In genomic region chr12:95599880-95600279, GRCh38 we compare ENCODE assay signal across 27 cellular contexts. TPM values are rescaled to one million over a fixed set of nuclear protein-coding genes. Genes with fewer than 3 reads are reported as not detected.
"Had no signal": no experiment of that assay in that cellular context is flagged by ENCODE, and none has a peak within 500 bp of the region (broad histone marks: within the 10 kb centered on the region; RNA-seq: fewer than 3 reads in every experiment).

No MANE protein-coding gene starts in this region.

- H3K4me3 ChIP-seq: adrenal gland, breast epithelium, cardiac muscle cell, coronary artery, dorsolateral prefrontal cortex had no signal

- H3K9me3 ChIP-seq: adrenal gland, breast epithelium had no signal

- H3K4me1 ChIP-seq: adrenal gland, breast epithelium had no signal

- H3K27ac ChIP-seq: adrenal gland, breast epithelium, cardiac muscle cell, coronary artery, dorsolateral prefrontal cortex had no signal

- ATAC-seq: activated CD4-positive, alpha-beta T cell treated with anti-CD3 and anti-CD28 coated beads for 36 hours; activated CD8-positive, alpha-beta memory T cell treated with anti-CD3 and anti-CD28 coated beads, Interleukin-2, amount 10 ng/mL, durations not matched to agents 7 days and 5 days; activated CD8-positive, alpha-beta T cell treated with anti-CD3 and anti-CD28 coated beads, Interleukin-2, amount 10 ng/mL, durations not matched to agents 7 days and 5 days; activated naive CD8-positive, alpha-beta T cell treated with anti-CD3 and anti-CD28 coated beads, Interleukin-2, amount 50 U/mL, for 24 hours; esophagus mucosa had no signal

- DNase-seq: activated CD4-positive, alpha-beta memory T cell treated with anti-CD3 and anti-CD28 coated beads for 36 hours; activated CD4-positive, alpha-beta T cell treated with anti-CD3 and anti-CD28 coated beads for 36 hours; activated CD4-positive, alpha-beta T cell treated with anti-CD3 and anti-CD28 coated beads, Interleukin-2, amount 10 ng/mL, durations not matched to agents 24 days and 14 days; activated CD4-positive, CD25-positive, alpha-beta regulatory T cell; activated CD4-positive, CD25-positive, alpha-beta regulatory T cell treated with anti-CD3 and anti-CD28 coated beads, Interleukin-2, amount 50 U/mL, for 72 hours; activated CD8-positive, alpha-beta memory T cell treated with anti-CD3 and anti-CD28 coated beads, Interleukin-2, amount 10 ng/mL, durations not matched to agents 7 days and 5 days; activated CD8-positive, alpha-beta memory T cell treated with anti-CD3 and anti-CD28 coated beads, Interleukin-2, amount 50 U/mL, for 4 hours; activated CD8-positive, alpha-beta T cell treated with anti-CD3 and anti-CD28 coated beads, Interleukin-2, amount 10 ng/mL, durations not matched to agents 7 days and 5 days; activated effector memory CD4-positive, alpha-beta T cell treated with anti-CD3 and anti-CD28 coated beads, Interleukin-2, amount 50 U/mL, for 16 hours; activated naive CD4-positive, alpha-beta T cell treated with anti-CD3 and anti-CD28 coated beads for 36 hours; activated naive CD8-positive, alpha-beta T cell treated with anti-CD3 and anti-CD28 coated beads for 36 hours; activated naive CD8-positive, alpha-beta T cell treated with anti-CD3 and anti-CD28 coated beads, Interleukin-2, amount 50 U/mL, for 24 hours; activated T-cell treated with anti-CD3 and anti-CD28 coated beads, Interleukin-2, amount 50 U/mL, for 1 hour; activated T-cell treated with anti-CD3 and anti-CD28 coated beads, Interleukin-2, amount 50 U/mL, for 48 hours; adrenal gland; amygdala; aorta; central memory CD4-positive, alpha-beta T cell; cerebellar nuclear complex; dorsolateral prefrontal cortex; effector memory CD4-positive, alpha-beta T cell; foreskin fibroblast; T-helper 9 cell had no signal

- H3K27me3 ChIP-seq: adrenal gland, breast epithelium, dorsolateral prefrontal cortex had no signal

- H3K36me3 ChIP-seq: adrenal gland, breast epithelium, cardiac muscle cell had no signal

RNA-seq across cellular contexts. Expression of gene USP44, which starts 48.6 kb away (rescaled TPM):
- total RNA-seq: esophagus mucosa had no signal
